In genomic region chr19:293436-294110, GRCh38 we compare ENCODE assay signal across 18 cellular contexts. TPM values are rescaled to one million over a fixed set of nuclear protein-coding genes. Genes with fewer than 3 reads are reported as not detected.
"Had no signal": no experiment of that assay in that cellular context is flagged by ENCODE, and none has a peak within 500 bp of the region (broad histone marks: within the 10 kb centered on the region; RNA-seq: fewer than 3 reads in every experiment).

No MANE protein-coding gene starts in this region.

- H3K27ac Mint-ChIP-seq: stimulated activated naive CD8-positive, alpha-beta T cell treated with anti-CD3 and anti-CD28 coated beads, Interleukin-15, amount 100 ng/mL, for 72 hours had no signal

- H3K36me3 Mint-ChIP-seq: activated naive CD4-positive, alpha-beta T cell treated with anti-CD3 and anti-CD28 coated beads, Interleukin-2, amount 10 ng/mL, durations not matched to agents 7 days and 5 days; naive thymus-derived CD4-positive, alpha-beta T cell had no signal

- H3K9me3 Mint-ChIP-seq: activated naive CD4-positive, alpha-beta T cell treated with anti-CD3 and anti-CD28 coated beads, Interleukin-2, amount 10 ng/mL, durations not matched to agents 7 days and 5 days; stimulated activated naive CD8-positive, alpha-beta T cell treated with anti-CD3 and anti-CD28 coated beads, Interleukin-15, amount 100 ng/mL, for 72 hours had no signal

- H2AFZ ChIP-seq: hepatocyte had no signal

- H3K4me3 ChIP-seq: hepatocyte, mucosa of descending colon, right lobe of liver, testis had no signal

- H3K9me3 ChIP-seq: esophagus squamous epithelium, mucosa of descending colon, right lobe of liver, spleen, testis had no signal

- H3K27ac ChIP-seq: coronary artery, hepatocyte, right lobe of liver, testis, VCaP had no signal

- H3K4me1 ChIP-seq: right lobe of liver had no signal

- H3K4me3 Mint-ChIP-seq: activated naive CD4-positive, alpha-beta T cell treated with anti-CD3 and anti-CD28 coated beads, Interleukin-2, amount 10 ng/mL, durations not matched to agents 7 days and 5 days; stimulated activated naive CD8-positive, alpha-beta T cell treated with anti-CD3 and anti-CD28 coated beads, Interleukin-15, amount 100 ng/mL, for 72 hours had no signal

- ATAC-seq: mucosa of descending colon; naive thymus-derived CD4-positive, alpha-beta T cell; stimulated activated naive CD8-positive, alpha-beta T cell treated with anti-CD3 and anti-CD28 coated beads, Interleukin-15, amount 100 ng/mL, for 72 hours had no signal

- H3K79me2 ChIP-seq: hepatocyte had no signal

- H3K27me3 ChIP-seq: testis had no signal

- FAIRE-seq: endothelial cell of umbilical vein had no signal

- H3K36me3 ChIP-seq: esophagus squamous epithelium, right lobe of liver, spleen had no signal

- DNase-seq: activated CD4-positive, alpha-beta T cell treated with anti-CD3 and anti-CD28 coated beads for 1 hour; activated CD4-positive, alpha-beta T cell treated with anti-CD3 and anti-CD28 coated beads, Interleukin-2, amount 50 U/mL, for 4 hours; activated naive CD4-positive, alpha-beta T cell treated with anti-CD3 and anti-CD28 coated beads, Interleukin-2, amount 10 ng/mL, durations not matched to agents 7 days and 5 days; activated T-cell treated with anti-CD3 and anti-CD28 coated beads for 4 hours; central memory CD4-positive, alpha-beta T cell; effector CD4-positive, alpha-beta T cell; esophagus squamous epithelium; mucosa of descending colon; naive thymus-derived CD4-positive, alpha-beta T cell; occipital lobe; right lobe of liver; spleen; stimulated activated naive CD8-positive, alpha-beta T cell treated with anti-CD3 and anti-CD28 coated beads, Interleukin-15, amount 100 ng/mL, for 72 hours; testis had no signal

RNA-seq across cellular contexts. Expression of gene PLPP2, which starts 2.4 kb away (rescaled TPM):
- polyA plus RNA-seq: naive thymus-derived CD4-positive, alpha-beta T cell had no signal
